ENCODE assay signal across 11 cellular contexts in genomic region chr1:182185822-182186756, GRCh38.
DNase-seq lines count a peak whose midpoint lies in the region; ATAC-seq and TF ChIP-seq lines count a peak whose summit lies in the region.
"Had no signal": no experiment of that assay in that cellular context is flagged by ENCODE, and none has a peak within 500 bp of the region (broad histone marks: within the 10 kb centered on the region; RNA-seq: fewer than 3 reads in every experiment).

No MANE protein-coding gene starts in this region.

- intact Hi-C loops in thyroid gland (cut with DNase I), result no loop called here

- peak overlapping the region; percentile 61 to 70 (median 70) for H3K27ac ChIP-seq in thyroid gland
- H3K27ac ChIP-seq: upper lobe of right lung had no signal

- DNase-seq in NCI-H2107 treated with DMSO at 0.1 percent for 48 hours (lab: John Stamatoyannopoulos, UW; ENCODE audit: unreplicated experiment) (peak; percentile 16), NCI-H2107 (lab: John Stamatoyannopoulos, UW) (no peak), RPMI7951 (ENCODE audit: low read depth) (peak; percentile 95), fibroblast of the conjunctiva (ENCODE audit: low read depth) (peak; percentile 38), thyroid gland (peak; percentile 30)
- DNase-seq: activated CD4-positive, alpha-beta T cell treated with anti-CD3 and anti-CD28 coated beads, Interleukin-2, amount 10 ng/mL, durations not matched to agents 7 days and 5 days; central memory CD4-positive, alpha-beta T cell; upper lobe of right lung had no signal

- peak in 1 of 2 donors; percentile 12 for TF ChIP-seq POLR2A in thyroid gland (IDR thresholded peaks at IDR 0.05)

- no peaks in the 10 kb centered on the region for H3K27me3 ChIP-seq in thyroid gland
- H3K27me3 ChIP-seq: upper lobe of right lung had no signal

- peaks cover 52 to 60% of the 10 kb centered on the region in 2 donors for H3K4me1 ChIP-seq in thyroid gland
- H3K4me1 ChIP-seq: upper lobe of right lung had no signal

- H3K36me3 ChIP-seq in thyroid gland, result no peaks in the 10 kb centered on the region
- H3K36me3 ChIP-seq: upper lobe of right lung had no signal

- H3K9me3 ChIP-seq in thyroid gland, result no peaks in the 10 kb centered on the region
- H3K9me3 ChIP-seq: upper lobe of right lung had no signal

- ATAC-seq in GM18517 (IDR thresholded peaks at IDR 0.05; ENCODE audit: unreplicated experiment) (no peak), HG03108 (IDR thresholded peaks at IDR 0.05; ENCODE audit: unreplicated experiment) (no peak), GM21515 (IDR thresholded peaks at IDR 0.05; ENCODE audit: unreplicated experiment) (no peak)

- H3K4me3 ChIP-seq in thyroid gland (replicated peaks in 1 of 3), result no peak overlapping the region
- H3K4me3 ChIP-seq: upper lobe of right lung had no signal

- WGBS in thyroid gland, 2 donors, result 60 to 65% methylated on average over 2 of the region's 2 CpGs

- no peak for TF ChIP-seq CTCF in thyroid gland (IDR thresholded peaks at IDR 0.05)
